ENCODE assay signal across 18 cellular contexts in the genomic region with DNA sequence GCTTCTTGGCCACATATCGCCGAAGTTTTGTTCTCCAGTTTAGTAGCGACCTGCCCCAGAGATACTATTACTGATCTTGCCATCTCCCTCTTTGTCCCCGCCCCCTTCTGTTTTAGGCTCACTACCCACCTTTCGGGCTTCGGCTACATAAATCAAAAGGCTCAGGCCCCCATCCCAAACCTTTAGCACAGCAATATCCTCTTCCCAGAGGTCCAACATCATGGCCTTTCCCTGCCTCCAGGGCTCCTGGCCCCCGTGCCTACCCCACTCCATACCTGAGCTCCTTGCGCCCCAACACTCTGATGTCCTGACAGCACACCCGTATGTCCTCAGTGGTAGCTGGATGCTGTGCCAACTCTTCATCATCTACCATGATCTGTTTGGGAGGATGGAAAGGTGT. TPM values are rescaled to one million over a fixed set of nuclear protein-coding genes. Genes with fewer than 3 reads are reported as not detected.
DNase-seq lines count a peak whose midpoint lies in the region; ATAC-seq lines count a peak whose summit lies in the region.
"Had no signal": no experiment of that assay in that cellular context is flagged by ENCODE, and none has a peak within 500 bp of the region (broad histone marks: within the 10 kb centered on the region; RNA-seq: fewer than 3 reads in every experiment).

No MANE protein-coding gene starts in this region.

- no peaks in the 10 kb centered on the region for H3K9me3 ChIP-seq in stomach smooth muscle (ENCODE audit: control insufficient read depth in 2 of 2, low read length in 2 of 2)
- H3K9me3 ChIP-seq: breast epithelium, esophagus squamous epithelium, SK-N-SH had no signal

- H3K27me3 ChIP-seq in stomach smooth muscle (ENCODE audit: control insufficient read depth in 1 of 2, insufficient read depth in 2 of 2, low read length in 2 of 2): no peaks in the 10 kb centered on the region
- H3K27me3 ChIP-seq: breast epithelium, esophagus squamous epithelium had no signal

- peak overlapping the region; percentile 88 for H3K27ac Mint-ChIP-seq in activated naive CD4-positive, alpha-beta T cell treated with anti-CD3 and anti-CD28 coated beads, Interleukin-2, amount 50 U/mL, for 24 hours
- H3K27ac Mint-ChIP-seq in activated CD8-positive, alpha-beta T cell treated with anti-CD3 and anti-CD28 coated beads, Interleukin-2, amount 10 ng/mL, durations not matched to agents 7 days and 5 days: peak overlapping the region; percentile 35

- CTCF ChIA-PET in activated CD8-positive, alpha-beta T cell treated with anti-CD3 and anti-CD28 coated beads, Interleukin-2, amount 10 ng/mL, durations not matched to agents 7 days and 5 days (lab: Charles Lee): interaction anchor here (0.7 to 1.5 kb wide), 3 partner anchors 10 to 51 kb away, joined by 3 read pairs; a partner anchor contains a TSS

- H3K27me3 Mint-ChIP-seq in activated naive CD4-positive, alpha-beta T cell treated with anti-CD3 and anti-CD28 coated beads, Interleukin-2, amount 50 U/mL, for 24 hours: no peaks in the 10 kb centered on the region
- H3K27me3 Mint-ChIP-seq in activated CD8-positive, alpha-beta T cell treated with anti-CD3 and anti-CD28 coated beads, Interleukin-2, amount 10 ng/mL, durations not matched to agents 7 days and 5 days (ENCODE audit: low read depth): no peaks in the 10 kb centered on the region

- DNase-seq in activated naive CD4-positive, alpha-beta T cell treated with anti-CD3 and anti-CD28 coated beads, Interleukin-2, amount 50 U/mL, for 16 hours: no peak
- DNase-seq in activated CD8-positive, alpha-beta T cell treated with anti-CD3 and anti-CD28 coated beads, Interleukin-2, amount 10 ng/mL, durations not matched to agents 7 days and 5 days: no peak
- DNase-seq in mesenteric fat pad (ENCODE audit: low spot score): peak; percentile 35
- no peak for DNase-seq in NCI-H2081 treated with DMSO at 0.1 percent for 48 hours (lab: John Stamatoyannopoulos, UW)
- no peak for DNase-seq in NCI-H2171 treated with DMSO at 0.1 percent for 48 hours (lab: John Stamatoyannopoulos, UW)
- DNase-seq: activated CD4-positive, alpha-beta T cell treated with anti-CD3 and anti-CD28 coated beads, Interleukin-2, amount 50 U/mL, for 48 hours; activated gamma-delta T cell; COR-L47; esophagus squamous epithelium; NCI-H1417 treated with DMSO at 0.1 percent for 48 hours; SK-N-SH had no signal

- peaks cover 48% of the 10 kb centered on the region for H3K4me1 Mint-ChIP-seq in activated naive CD4-positive, alpha-beta T cell treated with anti-CD3 and anti-CD28 coated beads, Interleukin-2, amount 50 U/mL, for 24 hours
- H3K4me1 Mint-ChIP-seq in activated CD8-positive, alpha-beta T cell treated with anti-CD3 and anti-CD28 coated beads, Interleukin-2, amount 10 ng/mL, durations not matched to agents 7 days and 5 days (ENCODE audit: low read depth): peaks cover 60% of the 10 kb centered on the region

- POLR2A ChIA-PET in activated CD8-positive, alpha-beta T cell treated with anti-CD3 and anti-CD28 coated beads, Interleukin-2, amount 10 ng/mL, durations not matched to agents 7 days and 5 days (lab: Charles Lee): interaction anchor here (1.3 to 11.3 kb wide), 2 partner anchors 17 to 130 kb away, joined by 3 to 124 read pairs; a partner anchor contains a TSS

- no peak overlapping the region for H3K9ac ChIP-seq in stomach smooth muscle (ENCODE audit: low read length in 2 of 2)
- H3K9ac ChIP-seq: SK-N-SH had no signal

- H3K36me3 ChIP-seq in stomach smooth muscle (ENCODE audit: control insufficient read depth in 2 of 2, insufficient read depth in 2 of 2, low read length in 2 of 2): peaks cover 53 to 57% of the 10 kb centered on the region in 2 donors

- peaks cover 35% of the 10 kb centered on the region for H3K36me3 Mint-ChIP-seq in activated naive CD4-positive, alpha-beta T cell treated with anti-CD3 and anti-CD28 coated beads, Interleukin-2, amount 50 U/mL, for 24 hours
- peaks cover 83% of the 10 kb centered on the region for H3K36me3 Mint-ChIP-seq in activated CD8-positive, alpha-beta T cell treated with anti-CD3 and anti-CD28 coated beads, Interleukin-2, amount 10 ng/mL, durations not matched to agents 7 days and 5 days (ENCODE audit: low read depth)

- peak overlapping the region; percentile 18 for H3K27ac ChIP-seq in stomach smooth muscle (ENCODE audit: low read length)
- H3K27ac ChIP-seq: esophagus squamous epithelium had no signal

- ATAC-seq in activated CD8-positive, alpha-beta T cell treated with anti-CD3 and anti-CD28 coated beads, Interleukin-2, amount 10 ng/mL, durations not matched to agents 7 days and 5 days: no peak
- ATAC-seq in GM19455 (IDR thresholded peaks at IDR 0.05; ENCODE audit: unreplicated experiment): no peak
- ATAC-seq: Panc1, right cardiac atrium had no signal

- H3K4me1 ChIP-seq in stomach smooth muscle (ENCODE audit: control insufficient read depth, insufficient read depth, low read length): peaks cover 29% of the 10 kb centered on the region

- no peaks in the 10 kb centered on the region for H3K9me3 Mint-ChIP-seq in activated naive CD4-positive, alpha-beta T cell treated with anti-CD3 and anti-CD28 coated beads, Interleukin-2, amount 50 U/mL, for 24 hours
- no peaks in the 10 kb centered on the region for H3K9me3 Mint-ChIP-seq in activated CD8-positive, alpha-beta T cell treated with anti-CD3 and anti-CD28 coated beads, Interleukin-2, amount 10 ng/mL, durations not matched to agents 7 days and 5 days (ENCODE audit: insufficient read depth)

- no peak overlapping the region for H3K4me3 ChIP-seq in stomach smooth muscle (ENCODE audit: low read length in 2 of 2)
- H3K4me3 ChIP-seq: breast epithelium, esophagus squamous epithelium had no signal

- peak overlapping the region; percentile 11 for H3K4me3 Mint-ChIP-seq in activated naive CD4-positive, alpha-beta T cell treated with anti-CD3 and anti-CD28 coated beads, Interleukin-2, amount 50 U/mL, for 24 hours
- H3K4me3 Mint-ChIP-seq in activated CD8-positive, alpha-beta T cell treated with anti-CD3 and anti-CD28 coated beads, Interleukin-2, amount 10 ng/mL, durations not matched to agents 7 days and 5 days: no peak overlapping the region

RNA-seq across cellular contexts. Expression of a gene that starts 2.9 kb away (rescaled TPM):
- total RNA-seq in activated CD8-positive, alpha-beta T cell treated with anti-CD3 and anti-CD28 coated beads, Interleukin-2, amount 10 ng/mL, durations not matched to agents 7 days and 5 days: 100 to 1,000 TPM; 176 to 179 TPM
- 115 TPM for total RNA-seq in mesenteric fat pad

RNA-seq across cellular contexts. Expression of a gene that starts 3.1 kb away (rescaled TPM):
- 10 to 100 TPM; 58.7 to 62.2 TPM for total RNA-seq in activated CD8-positive, alpha-beta T cell treated with anti-CD3 and anti-CD28 coated beads, Interleukin-2, amount 10 ng/mL, durations not matched to agents 7 days and 5 days
- 28.8 TPM for total RNA-seq in mesenteric fat pad

RNA-seq across cellular contexts. Expression of a gene that starts 18.1 kb away (rescaled TPM):
- total RNA-seq in activated CD8-positive, alpha-beta T cell treated with anti-CD3 and anti-CD28 coated beads, Interleukin-2, amount 10 ng/mL, durations not matched to agents 7 days and 5 days: 100 to 1,000 TPM; 130 to 136 TPM
- 57.4 TPM for total RNA-seq in mesenteric fat pad

RNA-seq across cellular contexts. Expression of a gene that starts 49.1 kb away (rescaled TPM):
- total RNA-seq in activated CD8-positive, alpha-beta T cell treated with anti-CD3 and anti-CD28 coated beads, Interleukin-2, amount 10 ng/mL, durations not matched to agents 7 days and 5 days: not detected
- not detected for total RNA-seq in mesenteric fat pad
- total RNA-seq: breast epithelium, esophagus squamous epithelium, lower leg skin, right cardiac atrium had no signal

RNA-seq across cellular contexts. Expression of a gene that starts 50.4 kb away (rescaled TPM):
- total RNA-seq in activated CD8-positive, alpha-beta T cell treated with anti-CD3 and anti-CD28 coated beads, Interleukin-2, amount 10 ng/mL, durations not matched to agents 7 days and 5 days: 100 to 1,000 TPM; 106 to 116 TPM
- 130 TPM for total RNA-seq in mesenteric fat pad
